8 cellular contexts compared by ENCODE assay signal in the genomic region with DNA sequence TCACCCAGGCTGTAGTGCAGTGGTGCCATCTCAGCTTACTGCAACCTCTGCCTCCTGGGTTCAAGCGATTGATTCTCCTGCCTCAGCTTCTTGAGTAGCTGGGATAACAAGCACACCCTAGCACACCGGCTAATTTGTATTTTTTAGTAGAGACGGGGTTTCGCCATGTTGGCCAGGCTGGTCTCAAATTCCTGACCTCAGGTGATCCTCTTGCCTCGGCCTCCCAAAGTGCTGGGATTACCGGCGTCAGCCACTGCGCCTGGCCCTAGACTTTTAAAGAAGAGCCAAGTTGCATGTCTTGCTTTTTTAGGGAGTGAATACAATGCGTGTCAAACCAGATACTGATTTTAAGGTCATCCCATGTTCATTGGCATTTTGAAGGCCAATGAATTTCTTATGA. TPM values are rescaled to one million over a fixed set of nuclear protein-coding genes. Genes with fewer than 3 reads are reported as not detected.
A peak's percentile ranks its signal among the peaks of the same experiment; 100 is the strongest.
DNase-seq lines count a peak whose midpoint lies in the region; ATAC-seq and TF ChIP-seq lines count a peak whose summit lies in the region.
"Not testable (repeated sequence)": the region's sequence is repeated elsewhere in the genome, so short reads cannot be mapped to it uniquely, and the experiment has no call there.

No MANE protein-coding gene starts in this region.

- H2AFZ ChIP-seq in ACC112 (ENCODE audit: low read length, unreplicated experiment); HCT116 (ENCODE audit: low read depth, low read length, poor library complexity, severe bottlenecking); SK-N-SH (ENCODE audit: low read depth): not testable (repeated sequence)

- H3K9me3 Mint-ChIP-seq in activated T-helper 2 cell treated with anti-CD3 and anti-CD28 coated beads, Interferon-gamma antibody, Interleukin-2, Interleukin-4, amounts not matched to agents 10 μg/mL and 5 μg/mL and 100 μg/mL, durations not matched to agents 14 hours and 24 hours and 36 hours; naive B cell: not testable (repeated sequence)

- intact Hi-C loops in HCT116 (cut with micrococcal nuclease); activated T-helper 2 cell treated with anti-CD3 and anti-CD28 coated beads, Interferon-gamma antibody, Interleukin-2, Interleukin-4, amounts not matched to agents 10 μg/mL and 5 μg/mL and 100 μg/mL, durations not matched to agents 14 hours and 24 hours and 36 hours (cut with micrococcal nuclease): not testable (repeated sequence)
- intact Hi-C loops in dorsolateral prefrontal cortex (cut with DNase I): loop anchor here (2.0 to 10.0 kb wide), 3 partner anchors 39 to 1559 kb away; a partner anchor contains a TSS
- intact Hi-C loops in heart left ventricle (cut with DNase I): loop anchor here in 6 of 10 donors (5.0 to 10.0 kb wide), 5 partner anchors 39 to 469 kb away; a partner anchor contains a TSS

- not testable (repeated sequence) for H3K27ac ChIP-seq in ACC112 (ENCODE audit: low read depth, low read length)
- H3K27ac ChIP-seq in HCT116 (ENCODE audit: low read depth, low read length) (peak overlapping the region; percentile 76; the same call in 1 of the 2 replicates), SK-N-SH (ENCODE audit: low read depth in 2 of 2, low read length in 1 of 2) (peak overlapping the region in 1 of 2 experiments; percentile 15; a peak in 1 of 4 replicates), dorsolateral prefrontal cortex (peak overlapping the region in 45 of 59 donors; percentile 82 to 100 (median 99)), heart left ventricle (peak overlapping the region in 4 of 12 donors; percentile 91 to 98 (median 96))

- not testable (repeated sequence) for H3K27ac Mint-ChIP-seq in activated T-helper 2 cell treated with anti-CD3 and anti-CD28 coated beads, Interferon-gamma antibody, Interleukin-2, Interleukin-4, amounts not matched to agents 10 μg/mL and 5 μg/mL and 100 μg/mL, durations not matched to agents 14 hours and 24 hours and 36 hours; naive B cell

- H3K9me3 ChIP-seq in HCT116 (ENCODE audit: control insufficient read depth in 1 of 2, insufficient read depth in 1 of 2, low read depth in 1 of 2, low read length in 2 of 2); SK-N-SH; heart left ventricle; skeletal muscle satellite cell (replicated peaks; ENCODE audit: low read length): not testable (repeated sequence)

- CTCF ChIA-PET in HCT116 (lab: Charles Lee): not testable (repeated sequence)
- CTCF ChIA-PET in SK-N-SH (lab: Yijun Ruan, JAX): interaction anchor here (0.9 to 2.9 kb wide), 4 partner anchors 14 to 196 kb away, joined by 3 to 18 read pairs (median 4); no protein-coding TSS in a partner anchor

- not testable (repeated sequence) for H4K20me1 ChIP-seq in HCT116 (ENCODE audit: insufficient read depth)
- H4K20me1 ChIP-seq in SK-N-SH (ENCODE audit: insufficient read depth): peaks cover 24% of the 10 kb centered on the region

- ATAC-seq in HCT116; heart left ventricle; naive B cell (ENCODE audit: low read depth in 2 of 2): not testable (repeated sequence)

- not testable (repeated sequence) for H3K36me3 ChIP-seq in ACC112 (ENCODE audit: insufficient read depth, low read length)
- H3K36me3 ChIP-seq in HCT116 (ENCODE audit: control insufficient read depth in 1 of 2, insufficient read depth in 2 of 2, low read length in 2 of 2) (peaks cover 16 to 18% of the 10 kb centered on the region in 2 experiments; a peak in 3 of 4 replicates), SK-N-SH (replicated peaks in 1 of 2; ENCODE audit: control insufficient read depth in 1 of 2, insufficient read depth in 2 of 2, low read length in 1 of 2) (peaks cover 11 to 31% of the 10 kb centered on the region in 2 experiments), heart left ventricle (peaks cover 0 to 47% (median 39%) of the 10 kb centered on the region in 9 donors), skeletal muscle satellite cell (ENCODE audit: insufficient read depth, low read length) (peaks cover 35% of the 10 kb centered on the region)

- POLR2A ChIA-PET in HCT116 (lab: Charles Lee); SK-N-SH (lab: Yijun Ruan, JAX): not testable (repeated sequence)

- TF ChIP-seq RAD21 in HCT116 (IDR thresholded peaks at IDR 0.05; ENCODE audit: low read depth); SK-N-SH (IDR thresholded peaks at IDR 0.05; ENCODE audit: low read length): not testable (repeated sequence)

- not testable (repeated sequence) for H3K27me3 ChIP-seq in ACC112 (ENCODE audit: insufficient read depth, low read length); HCT116 (ENCODE audit: insufficient read depth, low read length); SK-N-SH (ENCODE audit: insufficient read depth); dorsolateral prefrontal cortex; heart left ventricle; skeletal muscle satellite cell (ENCODE audit: control insufficient read depth, insufficient read depth, low read length)

- not testable (repeated sequence) for BruUV-seq in HCT116 (replicated peaks; lab: Mats Ljungman, UMichigan)

- H3K4me2 ChIP-seq in HCT116 (ENCODE audit: low read length) (peak overlapping the region; percentile 85), SK-N-SH (peak overlapping the region; percentile 84), skeletal muscle satellite cell (ENCODE audit: low read length) (peak overlapping the region; percentile 93)

- DNase-seq in HCT116 (ENCODE audit: low read depth, low spot score); SK-N-SH; activated T-helper 2 cell treated with anti-CD3 and anti-CD28 coated beads, Interferon-gamma antibody, Interleukin-2, Interleukin-4, amounts not matched to agents 10 μg/mL and 5 μg/mL and 100 μg/mL, durations not matched to agents 14 hours and 24 hours and 36 hours (ENCODE audit: low spot score); dorsolateral prefrontal cortex; heart left ventricle; naive B cell: not testable (repeated sequence)

- H3F3A ChIP-seq in SK-N-SH (replicated peaks; ENCODE audit: insufficient read depth): peaks cover 11% of the 10 kb centered on the region

- H3K9me2 ChIP-seq in HCT116 (ENCODE audit: insufficient read depth); SK-N-SH: not testable (repeated sequence)

- H3K4me1 ChIP-seq in ACC112 (ENCODE audit: control insufficient read depth, insufficient read depth, low read length, unreplicated experiment) (peaks cover 16% of the 10 kb centered on the region), HCT116 (ENCODE audit: control insufficient read depth in 1 of 2, insufficient read depth in 2 of 2, low read length in 2 of 2) (peaks cover 16 to 43% of the 10 kb centered on the region in 2 experiments; a peak in 3 of 4 replicates), SK-N-SH (ENCODE audit: control insufficient read depth in 1 of 2, insufficient read depth in 2 of 2, low read depth in 1 of 2, low read length in 1 of 2) (peaks cover 15 to 22% of the 10 kb centered on the region in 2 experiments; a peak in 3 of 4 replicates), heart left ventricle (peaks cover 0 to 31% (median 22%) of the 10 kb centered on the region in 12 donors), skeletal muscle satellite cell (ENCODE audit: control insufficient read depth, insufficient read depth, low read length) (peaks cover 23% of the 10 kb centered on the region)

- H3K4me1 Mint-ChIP-seq in activated T-helper 2 cell treated with anti-CD3 and anti-CD28 coated beads, Interferon-gamma antibody, Interleukin-2, Interleukin-4, amounts not matched to agents 10 μg/mL and 5 μg/mL and 100 μg/mL, durations not matched to agents 14 hours and 24 hours and 36 hours (ENCODE audit: low read depth): peaks cover 20% of the 10 kb centered on the region
- H3K4me1 Mint-ChIP-seq in naive B cell: peaks cover 12 to 25% (median 19%) of the 10 kb centered on the region in 3 donors

- H3K27me3 Mint-ChIP-seq in activated T-helper 2 cell treated with anti-CD3 and anti-CD28 coated beads, Interferon-gamma antibody, Interleukin-2, Interleukin-4, amounts not matched to agents 10 μg/mL and 5 μg/mL and 100 μg/mL, durations not matched to agents 14 hours and 24 hours and 36 hours (ENCODE audit: low read depth); naive B cell: not testable (repeated sequence)

- peak overlapping the region; percentile 74 for H3K4me3 Mint-ChIP-seq in activated T-helper 2 cell treated with anti-CD3 and anti-CD28 coated beads, Interferon-gamma antibody, Interleukin-2, Interleukin-4, amounts not matched to agents 10 μg/mL and 5 μg/mL and 100 μg/mL, durations not matched to agents 14 hours and 24 hours and 36 hours (ENCODE audit: low read depth)
- peak overlapping the region in 7 of 8 donors; percentile 29 to 93 (median 88) for H3K4me3 Mint-ChIP-seq in naive B cell

- not testable (repeated sequence) for TF ChIP-seq EP300 in SK-N-SH (IDR thresholded peaks at IDR 0.05; ENCODE audit: borderline replicate concordance in 1 of 2, low read depth in 1 of 2, low read length in 1 of 2)

- H3K4me3 ChIP-seq in ACC112 (ENCODE audit: low read depth, low read length) (peak overlapping the region; percentile 73; the same call in 1 of the 2 replicates), HCT116 (replicated peaks in 1 of 2; ENCODE audit: low read depth in 1 of 2, low read length in 2 of 2) (peak overlapping the region; percentile 60 to 70; a peak in 2 of 4 replicates), SK-N-SH (ENCODE audit: low read depth in 2 of 2, low read length in 1 of 2) (peak overlapping the region in 1 of 2 experiments; percentile 72; a peak in 2 of 4 replicates), dorsolateral prefrontal cortex (peak overlapping the region in 51 of 59 donors; percentile 13 to 91 (median 81)), heart left ventricle (peak overlapping the region in 7 of 12 donors; percentile 71 to 88 (median 79)), skeletal muscle satellite cell (ENCODE audit: low read length) (peak overlapping the region; percentile 75)

- H3K36me3 Mint-ChIP-seq in activated T-helper 2 cell treated with anti-CD3 and anti-CD28 coated beads, Interferon-gamma antibody, Interleukin-2, Interleukin-4, amounts not matched to agents 10 μg/mL and 5 μg/mL and 100 μg/mL, durations not matched to agents 14 hours and 24 hours and 36 hours (ENCODE audit: low read depth): peaks cover 28% of the 10 kb centered on the region
- not testable (repeated sequence) for H3K36me3 Mint-ChIP-seq in naive B cell

- H3K9ac ChIP-seq in HCT116 (ENCODE audit: low read length) (peak overlapping the region; percentile 69; the same call in 1 of the 2 replicates), SK-N-SH (peak overlapping the region; percentile 69; the same call in 1 of the 2 replicates), skeletal muscle satellite cell (ENCODE audit: low read depth, low read length) (peak overlapping the region; percentile 72)

- not testable (repeated sequence) for TF ChIP-seq CTCF in HCT116 (IDR thresholded peaks at IDR 0.05 in 2 of 3, conservative IDR thresholded peaks at IDR 0.05 in 1 of 3; ENCODE audit: borderline replicate concordance in 1 of 3, insufficient read depth in 1 of 3, low read depth in 2 of 3, low read length in 2 of 3); SK-N-SH (IDR thresholded peaks at IDR 0.05); dorsolateral prefrontal cortex (IDR thresholded peaks at IDR 0.05 in 54 of 56, conservative IDR thresholded peaks at IDR 0.05 in 2 of 56; ENCODE audit: low read depth in 1 of 56, partially characterized antibody in 56 of 56); heart left ventricle (IDR thresholded peaks at IDR 0.05)

- 89% methylated on average over 9 of the region's 9 CpGs for WGBS in SK-N-SH (ENCODE audit: low lambda C conversion rate)
- WGBS in heart left ventricle, 4 donors: 68 to 75% (median 69%) methylated on average over 9 of the region's 9 CpGs

- RAD21 ChIA-PET in HCT116 (lab: Charles Lee; ENCODE audit: low non-redundant PET in 1 of 2, low total read pairs in 2 of 2, uncharacterized antibody in 2 of 2, unreplicated experiment in 2 of 2): not testable (repeated sequence)

- TF ChIP-seq POLR2A in HCT116 (IDR thresholded peaks at IDR 0.05; ENCODE audit: borderline replicate concordance, extremely low read depth, insufficient read depth, insufficient read length); heart left ventricle (IDR thresholded peaks at IDR 0.05): not testable (repeated sequence)

- H3K79me2 ChIP-seq in ACC112 (ENCODE audit: control insufficient read depth, insufficient read depth, low read length, unreplicated experiment) (peaks cover 37% of the 10 kb centered on the region), HCT116 (ENCODE audit: insufficient read depth, low read length) (peaks cover 55% of the 10 kb centered on the region), SK-N-SH (ENCODE audit: insufficient read depth) (peaks cover 76% of the 10 kb centered on the region)

RNA-seq across cellular contexts. Expression of a gene that starts 1.9 kb away (rescaled TPM):
- 45.2 TPM for total RNA-seq in HCT116 (2021; ENCODE audit: unreplicated experiment)
- polyA plus RNA-seq in HCT116 (2012): 17.3 and 25.3 TPM in 2 replicates
- 23.9 and 26.0 TPM in 2 replicates for polyA plus RNA-seq in SK-N-SH (2012; rRNA removed)
- 21.8 and 23.5 TPM in 2 replicates for polyA plus RNA-seq in SK-N-SH (2012; cell fraction: cytosol; rRNA removed)
- polyA plus RNA-seq in SK-N-SH (2012; cell fraction: nucleus; rRNA removed): 44.7 and 64.0 TPM in 2 replicates
- total RNA-seq in activated T-helper 2 cell treated with anti-CD3 and anti-CD28 coated beads, Interferon-gamma antibody, Interleukin-2, Interleukin-4, amounts not matched to agents 10 μg/mL and 5 μg/mL and 100 μg/mL, durations not matched to agents 14 hours and 24 hours and 36 hours: 45.4 and 47.4 TPM in 2 replicates
- total RNA-seq in dorsolateral prefrontal cortex: 10 to 100 TPM; 35.4 to 78.5 (median 55.3) TPM
- total RNA-seq in heart left ventricle: 10 to 100 TPM; 17.1 to 30.7 (median 25.2) TPM
- polyA plus RNA-seq in heart left ventricle: 10 to 100 TPM; 16.0 to 30.3 TPM
- 1 to 10 TPM; 3.8 to 7.3 (median 6.6) TPM for polyA plus RNA-seq in naive B cell (ENCODE audit: low read depth in 6 of 6)
- total RNA-seq in skeletal muscle satellite cell (2012; rRNA removed): 21.0 and 29.3 TPM in 2 replicates

RNA-seq across cellular contexts. Expression of a gene that starts 10.5 kb away (rescaled TPM):
- total RNA-seq in HCT116 (2021; ENCODE audit: unreplicated experiment): 0.34 TPM
- 0.12 and 0.20 TPM in 2 replicates for polyA plus RNA-seq in HCT116 (2012)
- polyA plus RNA-seq in SK-N-SH (2012; rRNA removed): 0.38 and 0.47 TPM in 2 replicates
- 0.29 and 0.42 TPM in 2 replicates for polyA plus RNA-seq in SK-N-SH (2012; cell fraction: cytosol; rRNA removed)
- polyA plus RNA-seq in SK-N-SH (2012; cell fraction: nucleus; rRNA removed): 1.1 and 1.8 TPM in 2 replicates
- 0.11 TPM in 2 replicates for total RNA-seq in activated T-helper 2 cell treated with anti-CD3 and anti-CD28 coated beads, Interferon-gamma antibody, Interleukin-2, Interleukin-4, amounts not matched to agents 10 μg/mL and 5 μg/mL and 100 μg/mL, durations not matched to agents 14 hours and 24 hours and 36 hours
- 1 to 10 TPM; 2.0 to 8.9 (median 4.4) TPM for total RNA-seq in dorsolateral prefrontal cortex
- 1 to 10 TPM; 2.3 to 5.4 (median 3.6) TPM for total RNA-seq in heart left ventricle
- polyA plus RNA-seq in heart left ventricle: under 1 TPM; 0.61 to 0.75 TPM
- not detected for polyA plus RNA-seq in naive B cell (ENCODE audit: low read depth in 6 of 6)
- 0.25 and 0.44 TPM in 2 replicates for total RNA-seq in skeletal muscle satellite cell (2012; rRNA removed)
